ENCODE assay signal across 35 cellular contexts in the genomic region with DNA sequence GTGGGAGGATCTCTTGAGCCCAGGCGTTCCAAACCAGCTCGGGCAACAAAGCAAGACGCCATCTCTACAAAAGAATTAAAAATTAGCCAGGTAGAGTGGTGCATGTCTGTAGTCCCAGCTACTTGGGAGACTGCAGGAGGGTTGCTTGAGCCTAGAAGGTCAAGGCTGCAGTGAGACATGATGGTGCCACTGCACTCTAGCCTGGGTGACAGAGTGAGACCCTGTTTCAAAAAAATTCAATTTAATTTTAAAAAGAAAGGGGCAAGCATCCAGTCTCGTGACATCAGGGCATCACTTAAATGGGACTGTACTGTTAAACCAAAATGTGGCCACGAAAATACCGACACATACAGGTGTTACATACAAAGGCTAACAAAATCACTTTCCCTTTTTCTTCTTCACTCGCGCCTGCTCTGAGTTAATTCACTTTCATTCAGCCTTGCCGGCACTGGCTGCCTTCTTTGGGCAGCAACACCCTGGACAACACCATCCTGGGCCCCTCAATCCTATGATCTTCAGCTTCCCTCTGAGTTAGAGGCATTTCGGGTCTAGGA.
A peak's percentile ranks its signal among the peaks of the same experiment; 100 is the strongest.
DNase-seq lines count a peak whose midpoint lies in the region; ATAC-seq, FAIRE-seq and TF ChIP-seq lines count a peak whose summit lies in the region.
"Had no signal": no experiment of that assay in that cellular context is flagged by ENCODE, and none has a peak within 500 bp of the region (broad histone marks: within the 10 kb centered on the region; RNA-seq: fewer than 3 reads in every experiment).

No MANE protein-coding gene starts in this region.

- no peak overlapping the region for H3K4me3 Mint-ChIP-seq in effector memory CD8-positive, alpha-beta T cell
- H3K4me3 Mint-ChIP-seq in progenitor cell of endocrine pancreas (ENCODE audit: low read depth): no peak overlapping the region
- H3K4me3 Mint-ChIP-seq: activated CD4-positive, alpha-beta memory T cell treated with anti-CD3 and anti-CD28 coated beads, Interleukin-2, amount 10 ng/mL, durations not matched to agents 7 days and 5 days had no signal

- no peak overlapping the region for H3K4ac ChIP-seq in trophoblast cell (ENCODE audit: low read depth, low read length)

- peak; percentile 21 for FAIRE-seq in GM18507 (lab: Jason Lieb, UNC)
- FAIRE-seq: bronchial epithelial cell, G401.6, HTR-8/SVneo, islet of Langerhans had no signal

- H3K4me1 Mint-ChIP-seq in effector memory CD8-positive, alpha-beta T cell (ENCODE audit: low read depth in 2 of 2): peaks cover 11 to 16% of the 10 kb centered on the region in 2 donors
- H3K4me1 Mint-ChIP-seq in progenitor cell of endocrine pancreas (ENCODE audit: low read depth): peaks cover 10% of the 10 kb centered on the region

- H3K9me3 ChIP-seq in trophoblast cell (ENCODE audit: insufficient read depth, low read depth, low read length): no peaks in the 10 kb centered on the region
- H3K9me3 ChIP-seq: left ventricle myocardium inferior, neutrophil, prostate gland, sigmoid colon, tibial artery had no signal

- peak overlapping the region; percentile 56 for H4K12ac ChIP-seq in trophoblast cell (ENCODE audit: low read depth, low read length)

- H3K23ac ChIP-seq in trophoblast cell (ENCODE audit: low read length): no peak overlapping the region

- peaks cover 47% of the 10 kb centered on the region for H3K79me1 ChIP-seq in trophoblast cell (ENCODE audit: low read length)

- no peak for TF ChIP-seq CTCF in progenitor cell of endocrine pancreas (IDR thresholded peaks at IDR 0.05; ENCODE audit: unreplicated experiment)

- H3K9me3 Mint-ChIP-seq in effector memory CD8-positive, alpha-beta T cell: no peaks in the 10 kb centered on the region
- H3K9me3 Mint-ChIP-seq in progenitor cell of endocrine pancreas (ENCODE audit: low read depth): no peaks in the 10 kb centered on the region
- H3K9me3 Mint-ChIP-seq: activated CD4-positive, alpha-beta memory T cell treated with anti-CD3 and anti-CD28 coated beads, Interleukin-2, amount 10 ng/mL, durations not matched to agents 7 days and 5 days; activated T-helper 2 cell treated with anti-CD3 and anti-CD28 coated beads, Interferon-gamma antibody, Interleukin-2, Interleukin-4, amounts not matched to agents 10 μg/mL and 5 μg/mL and 100 μg/mL, durations not matched to agents 14 hours and 24 hours and 36 hours had no signal

- peaks cover 43 to 44% of the 10 kb centered on the region in 2 experiments for H3K4me1 ChIP-seq in trophoblast cell (ENCODE audit: control insufficient read depth in 1 of 2, insufficient read depth in 2 of 2, low read length in 2 of 2)

- no peak overlapping the region for H2AFZ ChIP-seq in trophoblast cell (ENCODE audit: insufficient read depth, low read length, poor library complexity)

- H3K27ac ChIP-seq in trophoblast cell (ENCODE audit: low read depth, low read length): peak overlapping the region; percentile 95
- H3K27ac ChIP-seq: C4-2B, left ventricle myocardium inferior, neutrophil, prostate gland, tibial artery had no signal

- peak overlapping the region; percentile 81 for H4K91ac ChIP-seq in trophoblast cell (ENCODE audit: low read depth, low read length)

- peaks cover 0 to 30% of the 10 kb centered on the region in 2 donors for H3K27me3 Mint-ChIP-seq in effector memory CD8-positive, alpha-beta T cell
- peaks cover 40% of the 10 kb centered on the region for H3K27me3 Mint-ChIP-seq in progenitor cell of endocrine pancreas

- H3K27me3 ChIP-seq in trophoblast cell (ENCODE audit: insufficient read depth, low read length): no peaks in the 10 kb centered on the region
- H3K27me3 ChIP-seq: neutrophil, sigmoid colon, tibial artery had no signal

- DNase-seq in GM18507 (ENCODE audit: extremely low spot score, insufficient read length, low read depth) (no peak), trophoblast cell (no peak), progenitor cell of endocrine pancreas (ENCODE audit: low spot score, unreplicated experiment) (no peak)
- peak; percentile 49 for DNase-seq in Jurkat, Clone E6-1 (ENCODE audit: low read depth, low spot score)
- DNase-seq in effector memory CD8-positive, alpha-beta T cell: no peak
- DNase-seq in activated CD4-positive, alpha-beta T cell treated with anti-CD3 and anti-CD28 coated beads for 48 hours: no peak
- DNase-seq: activated CD4-positive, alpha-beta memory T cell treated with anti-CD3 and anti-CD28 coated beads, Interleukin-2, amount 10 ng/mL, durations not matched to agents 7 days and 5 days; activated CD4-positive, alpha-beta T cell treated with anti-CD3 and anti-CD28 coated beads for 1 hour; activated naive CD4-positive, alpha-beta T cell treated with anti-CD3 and anti-CD28 coated beads, Interleukin-2, amount 50 U/mL, for 16 hours; activated T-cell treated with anti-CD3 and anti-CD28 coated beads for 4 hours; anterior cingulate cortex; COR-L47; glutamatergic neuron; KG1; left ventricle myocardium inferior; mesendoderm; NCI-H1417; NCI-H2029; NCI-H526; PC-3; sigmoid colon; stimulated activated CD4-positive, alpha-beta T cell treated with anti-CD3 and anti-CD28 coated beads, Interleukin-12 subunit alpha, Interleukin-12 subunit beta, amount 100 ng/mL, for 4 hours; stimulated activated CD4-positive, alpha-beta T cell treated with anti-CD3 and anti-CD28 coated beads, Interleukin-4, amount 100 ng/mL, for 1 hour; tibial artery had no signal

- WGBS in trophoblast cell (ENCODE audit: extremely low coverage, insufficient coverage, insufficient read length): no CpG with 5 or more reads among the region's 10 CpGs

- H2AK5ac ChIP-seq in trophoblast cell (ENCODE audit: low read length): peak overlapping the region; percentile 99

- H2BK120ac ChIP-seq in trophoblast cell (ENCODE audit: insufficient read depth, low read length, poor library complexity): peak overlapping the region; percentile 45

- no peaks in the 10 kb centered on the region for H3K36me3 ChIP-seq in trophoblast cell (ENCODE audit: control insufficient read depth in 1 of 2, insufficient read depth in 2 of 2, low read length in 2 of 2)
- H3K36me3 ChIP-seq: left ventricle myocardium inferior, neutrophil, prostate gland, sigmoid colon, tibial artery had no signal

- H4K8ac ChIP-seq in trophoblast cell (ENCODE audit: low read depth, low read length): peak overlapping the region; percentile 34

- H3K18ac ChIP-seq in trophoblast cell (ENCODE audit: low read length): peak overlapping the region; percentile 91

- peak overlapping the region; percentile 81 for H3K14ac ChIP-seq in trophoblast cell (ENCODE audit: low read length)

- peak overlapping the region; percentile 97 for H2BK12ac ChIP-seq in trophoblast cell (ENCODE audit: low read length)

- H3K27ac Mint-ChIP-seq in effector memory CD8-positive, alpha-beta T cell: no peak overlapping the region
- H3K27ac Mint-ChIP-seq in progenitor cell of endocrine pancreas: no peak overlapping the region
- H3K27ac Mint-ChIP-seq: activated CD4-positive, alpha-beta memory T cell treated with anti-CD3 and anti-CD28 coated beads, Interleukin-2, amount 10 ng/mL, durations not matched to agents 7 days and 5 days; activated T-helper 2 cell treated with anti-CD3 and anti-CD28 coated beads, Interferon-gamma antibody, Interleukin-2, Interleukin-4, amounts not matched to agents 10 μg/mL and 5 μg/mL and 100 μg/mL, durations not matched to agents 14 hours and 24 hours and 36 hours had no signal

- peaks cover 3% of the 10 kb centered on the region for H3K36me3 Mint-ChIP-seq in effector memory CD8-positive, alpha-beta T cell (ENCODE audit: insufficient read depth)
- H3K36me3 Mint-ChIP-seq in progenitor cell of endocrine pancreas (ENCODE audit: insufficient read depth): no peaks in the 10 kb centered on the region

- no peak overlapping the region for H3K4me3 ChIP-seq in Jurkat, Clone E6-1 (ENCODE audit: low read length)
- no peak overlapping the region for H3K4me3 ChIP-seq in trophoblast cell (ENCODE audit: low read depth, low read length)
- H3K4me3 ChIP-seq: coronary artery, left ventricle myocardium inferior, prostate gland, sigmoid colon, tibial artery had no signal

- no peak overlapping the region for H3K4me2 ChIP-seq in trophoblast cell (ENCODE audit: low read length)

- no peak overlapping the region for H3K9ac ChIP-seq in trophoblast cell (ENCODE audit: low read length)

- peak overlapping the region; percentile 91 for H2BK5ac ChIP-seq in trophoblast cell (ENCODE audit: low read depth, low read length, poor library complexity)

- peak; percentile 29 for ATAC-seq in effector memory CD8-positive, alpha-beta T cell (replicated peaks)
- no peak for ATAC-seq in GM19035 (IDR thresholded peaks at IDR 0.05; ENCODE audit: unreplicated experiment)
- ATAC-seq: PC-3, Right ventricle myocardium inferior had no signal

- H3K79me2 ChIP-seq in trophoblast cell (ENCODE audit: control insufficient read depth, insufficient read depth, low read length, poor library complexity): peaks cover 8% of the 10 kb centered on the region
